Comparison of ENCODE assay signal across 1 cellular context in the genomic region with DNA sequence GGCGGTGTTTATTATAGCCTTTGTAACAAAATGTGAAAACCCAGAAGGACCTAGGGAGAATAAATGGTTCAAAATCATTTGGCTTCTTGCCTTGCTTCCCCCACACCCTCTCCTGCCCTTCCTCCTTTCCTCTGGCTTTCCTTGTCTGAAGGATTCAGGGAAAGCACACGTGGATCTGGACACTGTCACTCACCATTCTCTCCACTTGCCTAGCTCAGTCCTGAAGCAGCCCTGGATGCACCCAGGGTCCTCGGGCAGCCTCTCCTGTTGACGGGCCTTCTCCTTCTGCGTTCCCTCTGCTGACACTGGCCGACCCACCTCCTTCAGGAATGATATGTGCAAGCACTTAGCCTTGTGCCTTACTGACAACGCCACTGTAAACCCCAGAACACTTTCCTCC.
TF ChIP-seq lines count a peak whose summit lies in the region.

No MANE protein-coding gene starts in this region.

TF ChIP-seq in HEK293, 187 proteins besides CTCF, POLR2A, EP300 and RAD21:
- TF ChIP-seq, protein P1, sequence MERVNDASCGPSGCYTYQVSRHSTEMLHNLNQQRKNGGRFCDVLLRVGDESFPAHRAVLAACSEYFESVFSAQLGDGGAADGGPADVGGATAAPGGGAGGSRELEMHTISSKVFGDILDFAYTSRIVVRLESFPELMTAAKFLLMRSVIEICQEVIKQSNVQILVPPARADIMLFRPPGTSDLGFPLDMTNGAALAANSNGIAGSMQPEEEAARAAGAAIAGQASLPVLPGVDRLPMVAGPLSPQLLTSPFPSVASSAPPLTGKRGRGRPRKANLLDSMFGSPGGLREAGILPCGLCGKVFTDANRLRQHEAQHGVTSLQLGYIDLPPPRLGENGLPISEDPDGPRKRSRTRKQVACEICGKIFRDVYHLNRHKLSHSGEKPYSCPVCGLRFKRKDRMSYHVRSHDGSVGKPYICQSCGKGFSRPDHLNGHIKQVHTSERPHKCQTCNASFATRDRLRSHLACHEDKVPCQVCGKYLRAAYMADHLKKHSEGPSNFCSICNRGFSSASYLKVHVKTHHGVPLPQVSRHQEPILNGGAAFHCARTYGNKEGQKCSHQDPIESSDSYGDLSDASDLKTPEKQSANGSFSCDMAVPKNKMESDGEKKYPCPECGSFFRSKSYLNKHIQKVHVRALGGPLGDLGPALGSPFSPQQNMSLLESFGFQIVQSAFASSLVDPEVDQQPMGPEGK (tag by site-specific recombination; IDR thresholded peaks at IDR 0.05): no peak
- no peak for TF ChIP-seq ZNF112 (tag by site-specific recombination; IDR thresholded peaks at IDR 0.05)
- peak; percentile 55; the same call in 1 of the 2 replicates for TF ChIP-seq PRDM1 (tag by site-specific recombination; IDR thresholded peaks at IDR 0.05)
TF ChIP-seq in HEK293: peak in this region for 1.
